8 cellular contexts compared by ENCODE assay signal in genomic region chr1:21659099-21659923, GRCh38. TPM values are rescaled to one million over a fixed set of nuclear protein-coding genes. Genes with fewer than 3 reads are reported as not detected.
A peak's percentile ranks its signal among the peaks of the same experiment; 100 is the strongest.
DNase-seq lines count a peak whose midpoint lies in the region; ATAC-seq and TF ChIP-seq lines count a peak whose summit lies in the region.

No MANE protein-coding gene starts in this region.

- H3F3A ChIP-seq in SU-DHL-6 (ENCODE audit: insufficient read depth), result no peaks in the 10 kb centered on the region

- H3K9me3 ChIP-seq in SU-DHL-6 (ENCODE audit: insufficient read depth, low read length), result no peaks in the 10 kb centered on the region
- H3K9me3 ChIP-seq in heart left ventricle, result no peaks in the 10 kb centered on the region
- no peaks in the 10 kb centered on the region for H3K9me3 ChIP-seq in prostate gland
- H3K9me3 ChIP-seq in vagina, result no peaks in the 10 kb centered on the region

- DNase-seq in GM12864 (ENCODE audit: low read depth), result no peak
- peak; percentile 71 for DNase-seq in NAMALWA (ENCODE audit: low spot score)
- DNase-seq in heart left ventricle, result peak; percentile 72 to 89 (median 75)
- DNase-seq in prostate gland (ENCODE audit: low spot score), result peak; percentile 75
- DNase-seq in vagina (ENCODE audit: extremely low spot score in 2 of 2), result no peak

- H3K27me3 ChIP-seq in SU-DHL-6 (ENCODE audit: low read length) (no peaks in the 10 kb centered on the region), heart left ventricle (peaks cover 0 to 16% (median 0%) of the 10 kb centered on the region in 9 donors), prostate gland (replicated peaks; ENCODE audit: insufficient read depth) (no peaks in the 10 kb centered on the region), vagina (no peaks in the 10 kb centered on the region)

- intact Hi-C loops in heart left ventricle (cut with DNase I) (loop anchor here (2.0 to 10.0 kb wide), 16 partner anchors 62 to 427 kb away; partner anchors contain the start of gene ALPL (in 1 of the 10)), prostate gland (cut with DNase I) (loop anchor here (5.0 to 10.0 kb wide), 3 partner anchors 147 to 405 kb away; no protein-coding TSS in a partner anchor), vagina (cut with DNase I) (no loop called here)

- peaks cover 0 to 14% (median 4%) of the 10 kb centered on the region in 12 donors for H3K4me1 ChIP-seq in heart left ventricle
- no peaks in the 10 kb centered on the region for H3K4me1 ChIP-seq in prostate gland (replicated peaks)
- H3K4me1 ChIP-seq in vagina, result peaks cover 6% of the 10 kb centered on the region

- WGBS in heart left ventricle, 4 donors, result 1 to 2% (median 2%) methylated on average over 39 to 64 of the region's 64 CpGs
- 4% methylated on average over 38 of the region's 64 CpGs for WGBS in prostate gland

- no peaks in the 10 kb centered on the region for H3K36me3 Mint-ChIP-seq in activated naive CD8-positive, alpha-beta T cell

- H3K27ac ChIP-seq in SU-DHL-6 (ENCODE audit: low read depth, low read length) (no peak overlapping the region), heart left ventricle (no peak overlapping the region), prostate gland (no peak overlapping the region), vagina (no peak overlapping the region)

- H3K9ac ChIP-seq in SU-DHL-6 (ENCODE audit: low read length), result no peak overlapping the region

- peak overlapping the region; percentile 62 for H3K4me3 Mint-ChIP-seq in activated naive CD8-positive, alpha-beta T cell

- H3K9me3 Mint-ChIP-seq in activated naive CD8-positive, alpha-beta T cell (ENCODE audit: low read depth), result no peaks in the 10 kb centered on the region

- TF ChIP-seq CTCF in GM12864 (IDR thresholded peaks at IDR 0.05; ENCODE audit: low read depth, low read length, missing control alignments), result peak; percentile 86
- peak; percentile 65 for TF ChIP-seq CTCF in SU-DHL-6 (IDR thresholded peaks at IDR 0.05; ENCODE audit: insufficient read depth, low read length, poor library complexity, severe bottlenecking)
- TF ChIP-seq CTCF in heart left ventricle (IDR thresholded peaks at IDR 0.05), result peak; percentile 90 to 99 (median 94)
- TF ChIP-seq CTCF in prostate gland (IDR thresholded peaks at IDR 0.05), result peak; percentile 89 to 99 (median 94)
- TF ChIP-seq CTCF in vagina (IDR thresholded peaks at IDR 0.05), result peak; percentile 67 to 81 (median 72)

- H3K79me2 ChIP-seq in SU-DHL-6 (ENCODE audit: insufficient read depth, low read length), result no peaks in the 10 kb centered on the region

- peak overlapping the region; percentile 45 for H3K4me2 ChIP-seq in SU-DHL-6 (ENCODE audit: low read depth, low read length, poor library complexity, severe bottlenecking)

- H3K27ac Mint-ChIP-seq in activated naive CD8-positive, alpha-beta T cell, result no peak overlapping the region

- TF ChIP-seq POLR2A in heart left ventricle (IDR thresholded peaks at IDR 0.05), result peak in 1 of 2 donors; percentile 11
- no peak for TF ChIP-seq POLR2A in prostate gland (IDR thresholded peaks at IDR 0.05)
- no peak for TF ChIP-seq POLR2A in vagina (IDR thresholded peaks at IDR 0.05)

- H3K4me3 ChIP-seq in GM12864 (ENCODE audit: low read depth, low read length), result no peak overlapping the region
- peak overlapping the region; percentile 16 for H3K4me3 ChIP-seq in SU-DHL-6 (ENCODE audit: insufficient read depth, low read length, poor library complexity, severe bottlenecking)
- peak overlapping the region in 4 of 12 donors; percentile 23 to 33 (median 28) for H3K4me3 ChIP-seq in heart left ventricle
- peak overlapping the region in 1 of 2 donors; percentile 17 for H3K4me3 ChIP-seq in prostate gland
- H3K4me3 ChIP-seq in vagina, result no peak overlapping the region

- H3K4me1 Mint-ChIP-seq in activated naive CD8-positive, alpha-beta T cell (ENCODE audit: low read depth), result peaks cover 11% of the 10 kb centered on the region

- H3K27me3 Mint-ChIP-seq in activated naive CD8-positive, alpha-beta T cell, result peaks cover 6% of the 10 kb centered on the region

- H3K36me3 ChIP-seq in SU-DHL-6 (ENCODE audit: low read length) (no peaks in the 10 kb centered on the region), heart left ventricle (no peaks in the 10 kb centered on the region), prostate gland (no peaks in the 10 kb centered on the region), vagina (no peaks in the 10 kb centered on the region)

- no peak overlapping the region for H2AFZ ChIP-seq in SU-DHL-6 (ENCODE audit: low read depth, low read length, severe bottlenecking)

- no peaks in the 10 kb centered on the region for H3K9me2 ChIP-seq in SU-DHL-6 (replicated peaks; ENCODE audit: insufficient read depth, low read length)

- peak; percentile 72 to 78 (median 76) for ATAC-seq in heart left ventricle
- ATAC-seq in HG03175 (IDR thresholded peaks at IDR 0.05; ENCODE audit: unreplicated experiment), result no peak

- H4K20me1 ChIP-seq in SU-DHL-6 (ENCODE audit: low read depth, low read length), result no peaks in the 10 kb centered on the region

RNA-seq across cellular contexts. Expression of gene RAP1GAP, which starts 9.8 kb away (rescaled TPM):
- total RNA-seq in heart left ventricle, result 1 to 10 TPM; 3.1 to 8.0 (median 3.8) TPM
- 1 to 10 TPM in 1 of 2 donors, under 1 TPM in 1; 0.75 to 4.1 TPM for polyA plus RNA-seq in heart left ventricle
- total RNA-seq in prostate gland, result 10 to 100 TPM; 22.9 to 36.1 TPM
- total RNA-seq in vagina, result 1.2 TPM

Comparison
In these comparisons a context has a peak if more than half of its experiments do, and no peak if none do; other contexts are left out.
1. DNase-seq: peak in NAMALWA (single experiment), heart left ventricle (5 of 5) and prostate gland (single experiment); none in GM12864 (single experiment) and vagina (0 of 2).
2. Peak in every context shown above with its lines, with median percentiles within 50 percentile points of each other: CTCF ChIP-seq.